26 cellular contexts compared by ENCODE assay signal in genomic region chr12:27344760-27345159, GRCh38. TPM values are rescaled to one million over a fixed set of nuclear protein-coding genes. Genes with fewer than 3 reads are reported as not detected.
DNase-seq lines count a peak whose midpoint lies in the region; ATAC-seq and TF ChIP-seq lines count a peak whose summit lies in the region.
"Had no signal": no experiment of that assay in that cellular context is flagged by ENCODE, and none has a peak within 500 bp of the region (broad histone marks: within the 10 kb centered on the region; RNA-seq: fewer than 3 reads in every experiment).

No MANE protein-coding gene starts in this region.

- no peak overlapping the region for H3K4me3 ChIP-seq in ACC112 (ENCODE audit: low read depth, low read length)
- no peak overlapping the region for H3K4me3 ChIP-seq in HEK293 (ENCODE audit: low read depth, low read length)
- no peak overlapping the region for H3K4me3 ChIP-seq in fibroblast of lung (replicated peaks in 1 of 4; ENCODE audit: control extremely low read depth in 1 of 4, insufficient read depth in 1 of 4, low read depth in 3 of 4, low read length in 4 of 4)
- H3K4me3 ChIP-seq in uterus, result no peak overlapping the region
- H3K4me3 ChIP-seq in Peyer's patch, result no peak overlapping the region
- H3K4me3 ChIP-seq: ascending aorta, thoracic aorta had no signal

- H3K4me3 Mint-ChIP-seq in WTC11, result no peak overlapping the region
- H3K4me3 Mint-ChIP-seq: activated naive CD8-positive, alpha-beta T cell treated with anti-CD3 and anti-CD28 coated beads, Interleukin-2, amount 10 ng/mL, durations not matched to agents 7 days and 5 days; B cell; natural killer cell; stimulated activated naive CD8-positive, alpha-beta T cell treated with anti-CD3 and anti-CD28 coated beads, Interleukin-15, Interleukin-2, amounts not matched to agents 100 ng/mL and 50 ng/mL, for 24 hours had no signal

- POLR2A ChIA-PET in HEK293 (lab: Yijun Ruan, JAX), result interaction anchor here (1.4 kb wide), 1 partner anchor 11 kb away, joined by 3 read pairs; no protein-coding TSS in a partner anchor
- POLR2A ChIA-PET in WTC11 (lab: Charles Lee), result no interaction called here

- H3K27ac Mint-ChIP-seq in WTC11, result peak overlapping the region; percentile 12; the same call in 1 of the 2 replicates
- H3K27ac Mint-ChIP-seq: activated naive CD8-positive, alpha-beta T cell treated with anti-CD3 and anti-CD28 coated beads, Interleukin-2, amount 10 ng/mL, durations not matched to agents 7 days and 5 days; B cell; natural killer cell; stimulated activated naive CD8-positive, alpha-beta T cell treated with anti-CD3 and anti-CD28 coated beads, Interleukin-15, Interleukin-2, amounts not matched to agents 100 ng/mL and 50 ng/mL, for 24 hours had no signal

- no peak overlapping the region for H2AFZ ChIP-seq in ACC112 (ENCODE audit: low read length, unreplicated experiment)
- no peak overlapping the region for H2AFZ ChIP-seq in fibroblast of lung (ENCODE audit: low read length)

- no peaks in the 10 kb centered on the region for H3K36me3 ChIP-seq in ACC112 (ENCODE audit: insufficient read depth, low read length)
- H3K36me3 ChIP-seq in HEK293 (ENCODE audit: control insufficient read depth in 2 of 2, insufficient read depth in 1 of 2, low read length in 2 of 2), result no peaks in the 10 kb centered on the region; a peak in 1 of 3 replicates
- no peaks in the 10 kb centered on the region for H3K36me3 ChIP-seq in fibroblast of lung (ENCODE audit: control insufficient read depth, insufficient read depth, low read length)
- no peaks in the 10 kb centered on the region for H3K36me3 ChIP-seq in uterus
- no peaks in the 10 kb centered on the region for H3K36me3 ChIP-seq in Peyer's patch
- H3K36me3 ChIP-seq: ascending aorta, thoracic aorta had no signal

- H3K4me2 ChIP-seq in fibroblast of lung (ENCODE audit: extremely low read depth, insufficient read depth, low read length), result no peak overlapping the region

- H3K27ac ChIP-seq in ACC112 (ENCODE audit: low read depth, low read length), result peak overlapping the region; percentile 85
- no peak overlapping the region for H3K27ac ChIP-seq in HEK293 (ENCODE audit: extremely low read depth, low read depth, low read length)
- peak overlapping the region; percentile 80 for H3K27ac ChIP-seq in fibroblast of lung (ENCODE audit: insufficient read depth, low read length)
- H3K27ac ChIP-seq in uterus, result no peak overlapping the region
- H3K27ac ChIP-seq in Peyer's patch, result no peak overlapping the region
- H3K27ac ChIP-seq: ascending aorta, thoracic aorta had no signal

- H3K36me3 Mint-ChIP-seq in WTC11, result no peaks in the 10 kb centered on the region
- H3K36me3 Mint-ChIP-seq: natural killer cell had no signal

- H3K4me1 Mint-ChIP-seq in WTC11, result peaks cover 51% of the 10 kb centered on the region
- H3K4me1 Mint-ChIP-seq: activated naive CD8-positive, alpha-beta T cell treated with anti-CD3 and anti-CD28 coated beads, Interleukin-2, amount 10 ng/mL, durations not matched to agents 7 days and 5 days; B cell; natural killer cell had no signal

- no peaks in the 10 kb centered on the region for H4K20me1 ChIP-seq in fibroblast of lung (ENCODE audit: control insufficient read depth, extremely low read depth, insufficient read depth, low read length)

- H3K4me1 ChIP-seq in ACC112 (ENCODE audit: control insufficient read depth, insufficient read depth, low read length, unreplicated experiment) (peaks cover 38% of the 10 kb centered on the region), HEK293 (ENCODE audit: control insufficient read depth, insufficient read depth, low read length) (peaks cover 12% of the 10 kb centered on the region), fibroblast of lung (ENCODE audit: control insufficient read depth, extremely low read depth, insufficient read depth, low read length) (peaks cover 10% of the 10 kb centered on the region), uterus (no peaks in the 10 kb centered on the region), Peyer's patch (no peaks in the 10 kb centered on the region)
- H3K4me1 ChIP-seq: ascending aorta had no signal

- H3K27me3 ChIP-seq in ACC112 (ENCODE audit: insufficient read depth, low read length), result no peaks in the 10 kb centered on the region
- H3K27me3 ChIP-seq in fibroblast of lung (ENCODE audit: control insufficient read depth, insufficient read depth, low read length), result no peaks in the 10 kb centered on the region
- no peaks in the 10 kb centered on the region for H3K27me3 ChIP-seq in uterus
- H3K27me3 ChIP-seq in Peyer's patch, result no peaks in the 10 kb centered on the region
- H3K27me3 ChIP-seq: ascending aorta had no signal

- no peaks in the 10 kb centered on the region for H3K9me3 Mint-ChIP-seq in WTC11
- H3K9me3 Mint-ChIP-seq: natural killer cell; stimulated activated naive CD8-positive, alpha-beta T cell treated with anti-CD3 and anti-CD28 coated beads, Interleukin-15, Interleukin-2, amounts not matched to agents 100 ng/mL and 50 ng/mL, for 24 hours had no signal

- TF ChIP-seq POLR2A in uterus (IDR thresholded peaks at IDR 0.05) (no peak), Peyer's patch (IDR thresholded peaks at IDR 0.05) (no peak)

- TF ChIP-seq CTCF in HEK293 (tag by site-specific recombination; IDR thresholded peaks at IDR 0.05) (no peak), WTC11 (IDR thresholded peaks at IDR 0.05) (no peak), fibroblast of lung (conservative IDR thresholded peaks at IDR 0.05 in 1 of 2, IDR thresholded peaks at IDR 0.05 in 1 of 2; ENCODE audit: low read depth in 1 of 2, low read length in 2 of 2) (no peak), uterus (IDR thresholded peaks at IDR 0.05) (no peak), Peyer's patch (IDR thresholded peaks at IDR 0.05) (no peak)

- H3K9ac ChIP-seq in fibroblast of lung (ENCODE audit: insufficient read depth, low read length), result no peak overlapping the region

- ATAC-seq in WTC11 (peak; percentile 33; the same call in 1 of the 2 replicates), HG03025 (IDR thresholded peaks at IDR 0.05; ENCODE audit: low FRiP score, unreplicated experiment) (no peak), GM18867 (IDR thresholded peaks at IDR 0.05; ENCODE audit: unreplicated experiment) (no peak)
- ATAC-seq: natural killer cell had no signal

- CTCF ChIA-PET in HEK293 (lab: Yijun Ruan, JAX) (interaction anchor here (0.7 kb wide), 1 partner anchor 302 kb away, joined by 4 read pairs; no protein-coding TSS in a partner anchor), WTC11 (lab: Charles Lee) (no interaction called here)

- no peaks in the 10 kb centered on the region for H3K27me3 Mint-ChIP-seq in WTC11 (ENCODE audit: low read depth)
- H3K27me3 Mint-ChIP-seq: B cell; stimulated activated naive CD8-positive, alpha-beta T cell treated with anti-CD3 and anti-CD28 coated beads, Interleukin-15, Interleukin-2, amounts not matched to agents 100 ng/mL and 50 ng/mL, for 24 hours had no signal

- intact Hi-C loops in uterus (cut with DNase I; ENCODE audit: low total_unique reads), result no loop called here

- no peaks in the 10 kb centered on the region for H3K9me3 ChIP-seq in HEK293 (ENCODE audit: control insufficient read depth, insufficient read depth, low read depth, low read length)
- H3K9me3 ChIP-seq in fibroblast of lung (ENCODE audit: control insufficient read depth, insufficient read depth, low read depth, low read length), result no peaks in the 10 kb centered on the region
- no peaks in the 10 kb centered on the region for H3K9me3 ChIP-seq in uterus
- no peaks in the 10 kb centered on the region for H3K9me3 ChIP-seq in Peyer's patch
- H3K9me3 ChIP-seq: ascending aorta, SK-N-SH, thoracic aorta had no signal

- H3K79me2 ChIP-seq in ACC112 (ENCODE audit: control insufficient read depth, insufficient read depth, low read length, unreplicated experiment), result peaks cover 71% of the 10 kb centered on the region
- H3K79me2 ChIP-seq in fibroblast of lung (ENCODE audit: control insufficient read depth, insufficient read depth, low read length), result peaks cover 65% of the 10 kb centered on the region

- DNase-seq in WTC11 (ENCODE audit: low spot score) (no peak), fibroblast of lung (ENCODE audit: low read depth in 2 of 2) (peak in 1 of 2 donors; percentile 32), uterus (no peak), Peyer's patch (no peak)
- DNase-seq: activated CD4-positive, alpha-beta T cell treated with anti-CD3 and anti-CD28 coated beads for 4 hours; activated CD8-positive, alpha-beta memory T cell treated with anti-CD3 and anti-CD28 coated beads for 24 hours; activated gamma-delta T cell; activated naive CD8-positive, alpha-beta T cell treated with anti-CD3 and anti-CD28 coated beads, Interleukin-2, amount 10 ng/mL, durations not matched to agents 7 days and 5 days; activated T-cell treated with anti-CD3 and anti-CD28 coated beads, Interleukin-2, amount 50 U/mL, for 1 hour; central memory CD4-positive, alpha-beta T cell; DMS153; head of caudate nucleus; kidney; midbrain; natural killer cell; NCI-H1092 treated with DMSO at 0.1 percent for 48 hours; NCI-H187 treated with DMSO at 0.1 percent for 48 hours; SK-N-SH had no signal

TF ChIP-seq in HEK293, 187 proteins besides CTCF, POLR2A, EP300 and RAD21 (continues in another document):
- TF ChIP-seq ZNF23 (tag by site-specific recombination; IDR thresholded peaks at IDR 0.05; ENCODE audit: borderline replicate concordance), result no peak

TF ChIP-seq in WTC11, 78 proteins besides CTCF, POLR2A, EP300 and RAD21 (continues in another document):
- TF ChIP-seq ZNF121 (CRISPR knock-in tag; IDR thresholded peaks at IDR 0.05) (no peak), ESRRA (CRISPR knock-in tag; IDR thresholded peaks at IDR 0.05; ENCODE audit: borderline replicate concordance) (no peak), MAX (CRISPR knock-in tag; IDR thresholded peaks at IDR 0.05) (no peak), ZNF671 (CRISPR knock-in tag; IDR thresholded peaks at IDR 0.05) (no peak), OVOL2 (CRISPR knock-in tag; IDR thresholded peaks at IDR 0.05; ENCODE audit: borderline replicate concordance) (no peak), NFATC4 (CRISPR knock-in tag; IDR thresholded peaks at IDR 0.05) (no peak)

RNA-seq across cellular contexts. Expression of gene BMAL2, which starts 12.1 kb away (rescaled TPM):
- total RNA-seq in WTC11 (2021), result 11.1 to 16.2 TPM (median 13.6 TPM) in 3 replicates
- total RNA-seq in fibroblast of lung, result 23.9 and 44.9 TPM in 2 replicates
- polyA plus RNA-seq in fibroblast of lung, result 15.5 and 35.6 TPM in 2 replicates
- polyA plus RNA-seq in fibroblast of lung (2012), result 13.5 and 29.2 TPM in 2 replicates
- polyA minus RNA-seq in fibroblast of lung (ENCODE audit: low replicate concordance), result 1.9 and 5.9 TPM in 2 replicates
- 1 to 10 TPM in 2 of 4 donors, under 1 TPM in 2; under 0.01 to 6.3 (median 1.5) TPM for total RNA-seq in uterus
- total RNA-seq in Peyer's patch, result 10 to 100 TPM in 1 of 4 donors, 1 to 10 TPM in 3; 3.5 to 14.0 (median 4.6) TPM

Comparison
In these comparisons a context has a peak if more than half of its experiments do, and no peak if none do; other contexts are left out.
1. H3K27ac ChIP-seq: peak in ACC112 (single experiment) and fibroblast of lung (single experiment); none in HEK293 (single experiment), uterus (0 of 2) and Peyer's patch (0 of 4).